8 cellular contexts compared by ENCODE assay signal in the genomic region with DNA sequence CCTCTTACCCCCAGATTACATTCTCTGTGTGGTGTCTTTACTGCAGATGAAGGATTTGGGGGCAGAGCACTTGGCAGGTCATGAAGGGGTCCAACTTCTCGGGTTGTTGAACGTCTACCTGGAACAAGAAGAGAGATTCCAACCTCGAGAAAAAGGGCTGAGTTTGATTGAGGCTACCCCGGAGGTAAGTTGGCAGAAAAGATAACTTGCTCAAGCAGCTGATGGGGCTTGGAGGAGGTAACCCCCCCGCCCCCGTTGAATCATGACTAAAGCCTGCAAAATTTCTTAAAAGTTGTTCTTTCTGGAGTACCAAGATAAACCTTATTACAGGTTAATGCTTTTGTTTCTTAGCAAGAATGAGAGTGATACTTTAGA. TPM values are rescaled to one million over a fixed set of nuclear protein-coding genes. Genes with fewer than 3 reads are reported as not detected.
DNase-seq lines count a peak whose midpoint lies in the region; ATAC-seq and TF ChIP-seq lines count a peak whose summit lies in the region.

No MANE protein-coding gene starts in this region.

- CTCF ChIA-PET in activated B cell treated with CpG ODN at 0.5 μM for 24 hours (lab: Charles Lee), result interaction anchor here (0.7 to 7.1 kb wide), 5 partner anchors 12 to 63 kb away, joined by 3 to 60 read pairs (median 4); no protein-coding TSS in a partner anchor

- peaks cover 8% of the 10 kb centered on the region; the same call in 1 of the 2 replicates for H4K20me1 ChIP-seq in GM23338 (replicated peaks; ENCODE audit: insufficient read depth)

- peak overlapping the region; percentile 91 for H3K4me2 ChIP-seq in GM23338

- TF ChIP-seq POLR2A in gastrocnemius medialis (IDR thresholded peaks at IDR 0.05), result no peak

- H3K9me3 ChIP-seq in gastrocnemius medialis, result no peaks in the 10 kb centered on the region

- H3K27me3 Mint-ChIP-seq in GM23338 (ENCODE audit: insufficient read depth, low read depth, poor library complexity) (peaks cover 20% of the 10 kb centered on the region), activated B cell treated with CpG ODN at 0.5 μM for 24 hours (no peaks in the 10 kb centered on the region)

- DNase-seq in GM23338 (ENCODE audit: low spot score) (no peak), activated B cell treated with CpG ODN at 0.5 μM for 24 hours (no peak), fibroblast of gingiva (ENCODE audit: low read depth) (peak; percentile 12), gastrocnemius medialis (no peak), cortex of kidney (lab: John Stamatoyannopoulos, UW) (no peak), SIG-M5 treated with dmso at 0.1 percent for 504 hours (lab: John Stamatoyannopoulos, UW; ENCODE audit: unreplicated experiment) (no peak)

- peaks cover 34% of the 10 kb centered on the region for H3K36me3 Mint-ChIP-seq in GM23338 (ENCODE audit: low read depth)
- H3K36me3 Mint-ChIP-seq in activated B cell treated with CpG ODN at 0.5 μM for 24 hours (ENCODE audit: low read depth), result peaks cover 41% of the 10 kb centered on the region

- peaks cover 19% of the 10 kb centered on the region for H3K4me1 ChIP-seq in GM23338 (ENCODE audit: insufficient read depth)
- H3K4me1 ChIP-seq in gastrocnemius medialis, result peaks cover 0 to 19% of the 10 kb centered on the region in 2 donors

- 0 out of 4 replicates have a peak, but pooled peaks of 1 of the 2 experiments have one; percentile 18 for TF ChIP-seq CTCF in GM23338 (conservative IDR thresholded peaks at IDR 0.05; ENCODE audit: low read depth in 2 of 2)
- no peak for TF ChIP-seq CTCF in activated B cell treated with CpG ODN at 0.5 μM for 24 hours (IDR thresholded peaks at IDR 0.05)
- peak in 1 of 5 experiments; percentile 1 for TF ChIP-seq CTCF in gastrocnemius medialis (IDR thresholded peaks at IDR 0.05 in 4 of 5, conservative IDR thresholded peaks at IDR 0.05 in 1 of 5)

- in situ Hi-C loops in gastrocnemius medialis (cut with MboI; ENCODE audit: low sequenced_read_pairs in 4 of 4), result loop anchor here in 1 of 4 donors (10.0 kb wide), 1 partner anchor 64 kb away; no protein-coding TSS in a partner anchor

- peak overlapping the region; percentile 77; the same call in 1 of the 2 replicates for H3K27ac Mint-ChIP-seq in GM23338
- peak overlapping the region; percentile 92 for H3K27ac Mint-ChIP-seq in activated B cell treated with CpG ODN at 0.5 μM for 24 hours

- no peaks in the 10 kb centered on the region for H3K9me2 ChIP-seq in GM23338 (ENCODE audit: insufficient read depth)

- H3K27ac ChIP-seq in GM23338 (ENCODE audit: low read depth) (peak overlapping the region; percentile 100), gastrocnemius medialis (peak overlapping the region; percentile 76 to 87 (median 83))

- H3K9me3 Mint-ChIP-seq in GM23338 (no peaks in the 10 kb centered on the region; the same call in 2 of the 3 replicates), activated B cell treated with CpG ODN at 0.5 μM for 24 hours (no peaks in the 10 kb centered on the region)

- intact Hi-C loops in activated B cell treated with CpG ODN at 0.5 μM for 24 hours (cut with micrococcal nuclease) (loop anchor here (1.0 to 5.0 kb wide), 8 partner anchors 35 to 1436 kb away; a partner anchor contains a TSS), gastrocnemius medialis (cut with DNase I; ENCODE audit: low total_unique reads) (loop anchor here (5.0 kb wide), 3 partner anchors 61 to 1619 kb away; a partner anchor contains a TSS)

- H3K4me1 Mint-ChIP-seq in GM23338 (peaks cover 28% of the 10 kb centered on the region), activated B cell treated with CpG ODN at 0.5 μM for 24 hours (peaks cover 75% of the 10 kb centered on the region)

- POLR2A ChIA-PET in activated B cell treated with CpG ODN at 0.5 μM for 24 hours (lab: Charles Lee), result interaction anchor here (0.9 to 8.7 kb wide), 15 partner anchors 8 to 704 kb away, joined by 3 to 132 read pairs (median 7); a partner anchor contains a TSS

- ATAC-seq in GM23338 (no peak), activated B cell treated with CpG ODN at 0.5 μM for 24 hours (ENCODE audit: low read depth) (no peak), gastrocnemius medialis (no peak), GM19467 (IDR thresholded peaks at IDR 0.05; ENCODE audit: unreplicated experiment) (no peak), GM18867 (IDR thresholded peaks at IDR 0.05; ENCODE audit: unreplicated experiment) (no peak)

- H3K79me2 ChIP-seq in GM23338 (replicated peaks; ENCODE audit: insufficient read depth), result peaks cover 15% of the 10 kb centered on the region

- H3K36me3 ChIP-seq in GM23338 (ENCODE audit: insufficient read depth) (peaks cover 42% of the 10 kb centered on the region), gastrocnemius medialis (no peaks in the 10 kb centered on the region)

- no peaks in the 10 kb centered on the region for H3F3A ChIP-seq in GM23338 (replicated peaks; ENCODE audit: low read depth)

- H3K4me3 ChIP-seq in GM23338 (peak overlapping the region; percentile 64), gastrocnemius medialis (peak overlapping the region; percentile 73 to 92 (median 82))

- H3K27me3 ChIP-seq in GM23338 (ENCODE audit: insufficient read depth), result no peaks in the 10 kb centered on the region
- no peaks in the 10 kb centered on the region for H3K27me3 ChIP-seq in gastrocnemius medialis

- H2AFZ ChIP-seq in GM23338, result no peak overlapping the region

- H3K4me3 Mint-ChIP-seq in GM23338 (peak overlapping the region; percentile 98), activated B cell treated with CpG ODN at 0.5 μM for 24 hours (peak overlapping the region; percentile 99)

TF ChIP-seq in GM23338, 12 proteins besides CTCF, POLR2A, EP300 and RAD21:
- TF ChIP-seq, protein P1, sequence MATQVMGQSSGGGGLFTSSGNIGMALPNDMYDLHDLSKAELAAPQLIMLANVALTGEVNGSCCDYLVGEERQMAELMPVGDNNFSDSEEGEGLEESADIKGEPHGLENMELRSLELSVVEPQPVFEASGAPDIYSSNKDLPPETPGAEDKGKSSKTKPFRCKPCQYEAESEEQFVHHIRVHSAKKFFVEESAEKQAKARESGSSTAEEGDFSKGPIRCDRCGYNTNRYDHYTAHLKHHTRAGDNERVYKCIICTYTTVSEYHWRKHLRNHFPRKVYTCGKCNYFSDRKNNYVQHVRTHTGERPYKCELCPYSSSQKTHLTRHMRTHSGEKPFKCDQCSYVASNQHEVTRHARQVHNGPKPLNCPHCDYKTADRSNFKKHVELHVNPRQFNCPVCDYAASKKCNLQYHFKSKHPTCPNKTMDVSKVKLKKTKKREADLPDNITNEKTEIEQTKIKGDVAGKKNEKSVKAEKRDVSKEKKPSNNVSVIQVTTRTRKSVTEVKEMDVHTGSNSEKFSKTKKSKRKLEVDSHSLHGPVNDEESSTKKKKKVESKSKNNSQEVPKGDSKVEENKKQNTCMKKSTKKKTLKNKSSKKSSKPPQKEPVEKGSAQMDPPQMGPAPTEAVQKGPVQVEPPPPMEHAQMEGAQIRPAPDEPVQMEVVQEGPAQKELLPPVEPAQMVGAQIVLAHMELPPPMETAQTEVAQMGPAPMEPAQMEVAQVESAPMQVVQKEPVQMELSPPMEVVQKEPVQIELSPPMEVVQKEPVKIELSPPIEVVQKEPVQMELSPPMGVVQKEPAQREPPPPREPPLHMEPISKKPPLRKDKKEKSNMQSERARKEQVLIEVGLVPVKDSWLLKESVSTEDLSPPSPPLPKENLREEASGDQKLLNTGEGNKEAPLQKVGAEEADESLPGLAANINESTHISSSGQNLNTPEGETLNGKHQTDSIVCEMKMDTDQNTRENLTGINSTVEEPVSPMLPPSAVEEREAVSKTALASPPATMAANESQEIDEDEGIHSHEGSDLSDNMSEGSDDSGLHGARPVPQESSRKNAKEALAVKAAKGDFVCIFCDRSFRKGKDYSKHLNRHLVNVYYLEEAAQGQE (IDR thresholded peaks at IDR 0.05; ENCODE audit: unreplicated experiment), result no peak
- no peak for TF ChIP-seq POLR2AphosphoS5 (IDR thresholded peaks at IDR 0.05; ENCODE audit: low read depth)

RNA-seq across cellular contexts. Expression of a gene that starts 1.5 kb away (rescaled TPM):
- 14.2 and 16.5 TPM in 2 replicates for total RNA-seq in GM23338 (2014; rRNA removed; shearing (Covaris generic))
- polyA plus RNA-seq in GM23338 (2016; fragmentation: Nextera tagmentation; extraction: Ambion mirVana), result 5.4 and 7.1 TPM in 2 replicates
- total RNA-seq in activated B cell treated with CpG ODN at 0.5 μM for 24 hours, result 32.0 and 34.6 TPM in 2 replicates
- 10 to 100 TPM in 2 of 4 donors, 1 to 10 TPM in 2; 7.7 to 12.6 (median 9.7) TPM for total RNA-seq in gastrocnemius medialis
